Comparison of ENCODE assay signal across 20 cellular contexts in genomic region chr6:28380381-28380780, GRCh38.
"Had no signal": no experiment of that assay in that cellular context is flagged by ENCODE, and none has a peak within 500 bp of the region (broad histone marks: within the 10 kb centered on the region; RNA-seq: fewer than 3 reads in every experiment).

No MANE protein-coding gene starts in this region.

- ATAC-seq: effector memory CD8-positive, alpha-beta T cell; left cardiac atrium; lower lobe of right lung; natural killer cell treated with Interleukin-12 subunit alpha and Interleukin-12 subunit beta and Interleukin-15 and Interleukin-18, amount 100 ng/mL, for 72 hours; stimulated activated naive CD8-positive, alpha-beta T cell treated with anti-CD3 and anti-CD28 coated beads, Interleukin-15, Interleukin-2, amounts not matched to agents 100 U/mL and 50 U/mL, for 24 hours; upper lobe of right lung had no signal

- H3K4me3 ChIP-seq: esophagus muscularis mucosa, left ventricle myocardium inferior, lower lobe of right lung, neural progenitor cell, ovary, right atrium auricular region, smooth muscle cell, suprapubic skin, thyroid gland, upper lobe of right lung, vagina had no signal

- H3K9me3 ChIP-seq: esophagus muscularis mucosa, lower lobe of right lung, ovary, thyroid gland, upper lobe of right lung, vagina had no signal

- H3K4me2 ChIP-seq: neural progenitor cell, smooth muscle cell had no signal

- H3K27ac ChIP-seq: epithelial cell of prostate, esophagus muscularis mucosa, left ventricle myocardium inferior, lower lobe of right lung, neural progenitor cell, ovary, right atrium auricular region, suprapubic skin, thyroid gland, upper lobe of right lung, vagina had no signal

- H3K4me1 ChIP-seq: right atrium auricular region had no signal

- H2AFZ ChIP-seq: neural progenitor cell had no signal

- H3K27me3 ChIP-seq: esophagus muscularis mucosa, neural progenitor cell, ovary, right atrium auricular region, suprapubic skin, thyroid gland, upper lobe of right lung, vagina had no signal

- H3K36me3 ChIP-seq: ovary had no signal

- DNase-seq: effector memory CD8-positive, alpha-beta T cell; kidney; left cardiac atrium; left ventricle myocardium inferior; lower lobe of right lung; midbrain; nucleus accumbens; ovary; stimulated activated CD4-positive, alpha-beta T cell treated with anti-CD3 and anti-CD28 coated beads, Interleukin-2, amount 100 ng/mL, for 48 hours; stimulated activated naive CD8-positive, alpha-beta T cell treated with anti-CD3 and anti-CD28 coated beads, Interleukin-15, Interleukin-2, amounts not matched to agents 100 U/mL and 50 U/mL, for 24 hours; thyroid gland; upper lobe of right lung had no signal

- FAIRE-seq: kidney had no signal

- H3K9ac ChIP-seq: neural progenitor cell had no signal
